18 cellular contexts compared by ENCODE assay signal in the genomic region with DNA sequence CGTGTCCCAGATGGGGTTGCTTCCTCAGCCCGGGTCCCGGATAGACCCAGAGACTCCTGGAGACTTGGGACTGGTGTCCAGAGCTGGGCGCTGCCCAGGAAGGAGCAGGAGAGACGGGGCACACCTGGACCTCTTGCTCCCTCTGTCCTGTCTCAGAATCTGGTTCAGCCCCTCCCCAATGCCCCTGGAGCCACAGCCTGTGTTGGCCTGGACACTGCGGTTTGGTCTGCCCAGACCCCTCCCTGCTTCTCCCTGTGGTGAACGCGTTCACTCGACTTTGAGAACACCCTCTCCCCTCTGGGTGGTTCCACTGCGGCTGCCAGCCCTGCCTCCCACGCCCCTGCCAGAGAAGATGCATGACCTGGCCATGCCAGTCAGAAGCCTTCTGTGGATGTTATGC.
"Had no signal": no experiment of that assay in that cellular context is flagged by ENCODE, and none has a peak within 500 bp of the region (broad histone marks: within the 10 kb centered on the region; RNA-seq: fewer than 3 reads in every experiment).

No MANE protein-coding gene starts in this region.

- H3K4me3 ChIP-seq: prostate gland, SJCRH30, stomach, thoracic aorta, uterus had no signal

- H3K27ac ChIP-seq: neutrophil, prostate gland, SJCRH30, stomach, thoracic aorta, uterus had no signal

- H3K36me3 ChIP-seq: neutrophil, prostate gland, SJCRH30, stomach, thoracic aorta, uterus had no signal

- H3K9me3 ChIP-seq: neutrophil, prostate gland, SJCRH30, thoracic aorta, uterus had no signal

- H3K4me1 ChIP-seq: prostate gland, SJCRH30, stomach, uterus had no signal

- ATAC-seq: sciatic nerve, T-helper 17 cell had no signal

- DNase-seq: activated CD4-positive, alpha-beta T cell treated with anti-CD3 and anti-CD28 coated beads, Interleukin-2, amount 10 ng/mL, durations not matched to agents 7 days and 5 days; activated CD4-positive, CD25-positive, alpha-beta regulatory T cell; activated CD8-positive, alpha-beta memory T cell treated with anti-CD3 and anti-CD28 coated beads, Interleukin-2, amount 50 U/mL, for 48 hours; activated naive CD4-positive, alpha-beta T cell; activated T-cell treated with anti-CD3 and anti-CD28 coated beads, Interleukin-2, amount 50 U/mL, for 72 hours; cortex of kidney; effector CD4-positive, alpha-beta T cell; foreskin fibroblast; naive B cell; SJCRH30; stimulated activated CD4-positive, alpha-beta T cell treated with anti-CD3 and anti-CD28 coated beads, Interleukin-2, amount 100 ng/mL, for 24 hours; stomach; T-helper 17 cell; uterus had no signal

- H3K27me3 ChIP-seq: uterus had no signal
